Comparison of ENCODE assay signal across 1 cellular context in the genomic region with DNA sequence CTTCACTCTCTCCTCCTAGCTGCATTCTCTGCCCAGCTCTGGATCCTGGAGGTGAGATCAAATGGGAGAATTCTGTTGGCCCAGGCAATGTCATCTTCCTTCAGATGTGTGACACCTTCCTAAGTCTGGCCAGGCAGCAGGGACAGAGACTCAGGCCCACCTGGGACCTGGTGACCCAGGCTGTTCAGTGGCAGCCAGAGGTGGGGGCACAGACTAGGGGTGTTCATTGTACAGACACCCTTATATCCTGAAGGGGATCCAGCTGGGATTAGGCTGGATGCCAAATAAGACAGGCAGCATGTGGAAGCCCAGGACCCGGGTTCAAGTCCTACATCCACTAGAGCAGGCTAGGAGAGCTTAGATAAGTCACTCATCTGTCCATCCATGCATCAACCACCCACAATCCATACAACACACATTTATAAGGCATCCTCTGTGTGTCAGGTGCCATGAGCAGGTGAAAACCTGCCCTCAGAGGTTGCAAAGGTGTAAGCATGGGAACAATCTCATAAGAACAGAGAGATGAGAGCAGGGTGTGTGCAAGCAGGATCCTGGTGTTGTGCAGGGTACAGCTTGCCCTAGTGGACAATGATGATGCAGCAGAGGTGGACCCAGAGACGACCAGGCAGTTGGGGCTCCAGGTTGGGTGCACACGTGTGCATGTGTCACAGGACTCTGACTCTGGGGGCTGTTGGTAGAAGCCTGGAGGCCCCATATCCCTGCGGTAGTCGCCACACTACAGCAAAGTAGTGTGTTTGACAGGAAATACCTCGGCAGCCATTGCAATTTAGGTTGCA.
TF ChIP-seq lines count a peak whose summit lies in the region.

No MANE protein-coding gene starts in this region.

TF ChIP-seq in WTC11, 78 proteins besides CTCF, POLR2A, EP300 and RAD21 (continued from another document):
- TF ChIP-seq, protein P1, sequence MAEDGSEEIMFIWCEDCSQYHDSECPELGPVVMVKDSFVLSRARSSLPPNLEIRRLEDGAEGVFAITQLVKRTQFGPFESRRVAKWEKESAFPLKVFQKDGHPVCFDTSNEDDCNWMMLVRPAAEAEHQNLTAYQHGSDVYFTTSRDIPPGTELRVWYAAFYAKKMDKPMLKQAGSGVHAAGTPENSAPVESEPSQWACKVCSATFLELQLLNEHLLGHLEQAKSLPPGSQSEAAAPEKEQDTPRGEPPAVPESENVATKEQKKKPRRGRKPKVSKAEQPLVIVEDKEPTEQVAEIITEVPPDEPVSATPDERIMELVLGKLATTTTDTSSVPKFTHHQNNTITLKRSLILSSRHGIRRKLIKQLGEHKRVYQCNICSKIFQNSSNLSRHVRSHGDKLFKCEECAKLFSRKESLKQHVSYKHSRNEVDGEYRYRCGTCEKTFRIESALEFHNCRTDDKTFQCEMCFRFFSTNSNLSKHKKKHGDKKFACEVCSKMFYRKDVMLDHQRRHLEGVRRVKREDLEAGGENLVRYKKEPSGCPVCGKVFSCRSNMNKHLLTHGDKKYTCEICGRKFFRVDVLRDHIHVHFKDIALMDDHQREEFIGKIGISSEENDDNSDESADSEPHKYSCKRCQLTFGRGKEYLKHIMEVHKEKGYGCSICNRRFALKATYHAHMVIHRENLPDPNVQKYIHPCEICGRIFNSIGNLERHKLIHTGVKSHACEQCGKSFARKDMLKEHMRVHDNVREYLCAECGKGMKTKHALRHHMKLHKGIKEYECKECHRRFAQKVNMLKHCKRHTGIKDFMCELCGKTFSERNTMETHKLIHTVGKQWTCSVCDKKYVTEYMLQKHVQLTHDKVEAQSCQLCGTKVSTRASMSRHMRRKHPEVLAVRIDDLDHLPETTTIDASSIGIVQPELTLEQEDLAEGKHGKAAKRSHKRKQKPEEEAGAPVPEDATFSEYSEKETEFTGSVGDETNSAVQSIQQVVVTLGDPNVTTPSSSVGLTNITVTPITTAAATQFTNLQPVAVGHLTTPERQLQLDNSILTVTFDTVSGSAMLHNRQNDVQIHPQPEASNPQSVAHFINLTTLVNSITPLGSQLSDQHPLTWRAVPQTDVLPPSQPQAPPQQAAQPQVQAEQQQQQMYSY (CRISPR knock-in tag; IDR thresholded peaks at IDR 0.05): no peak
- TF ChIP-seq NR2C2 (CRISPR knock-in tag; IDR thresholded peaks at IDR 0.05) (no peak), E2F5 (CRISPR knock-in tag; IDR thresholded peaks at IDR 0.05) (no peak), USF1 (CRISPR knock-in tag; IDR thresholded peaks at IDR 0.05) (no peak), ZNF317 (CRISPR knock-in tag; IDR thresholded peaks at IDR 0.05; ENCODE audit: borderline replicate concordance, low read depth) (no peak), ZNF396 (CRISPR knock-in tag; IDR thresholded peaks at IDR 0.05; ENCODE audit: borderline replicate concordance) (no peak), ZNF121 (CRISPR knock-in tag; IDR thresholded peaks at IDR 0.05) (no peak), ZNF281 (CRISPR knock-in tag; IDR thresholded peaks at IDR 0.05) (no peak), TEAD1 (CRISPR knock-in tag; IDR thresholded peaks at IDR 0.05) (no peak), CDX4 (CRISPR knock-in tag; IDR thresholded peaks at IDR 0.05; ENCODE audit: borderline replicate concordance) (no peak)
- TF ChIP-seq, protein P2, sequence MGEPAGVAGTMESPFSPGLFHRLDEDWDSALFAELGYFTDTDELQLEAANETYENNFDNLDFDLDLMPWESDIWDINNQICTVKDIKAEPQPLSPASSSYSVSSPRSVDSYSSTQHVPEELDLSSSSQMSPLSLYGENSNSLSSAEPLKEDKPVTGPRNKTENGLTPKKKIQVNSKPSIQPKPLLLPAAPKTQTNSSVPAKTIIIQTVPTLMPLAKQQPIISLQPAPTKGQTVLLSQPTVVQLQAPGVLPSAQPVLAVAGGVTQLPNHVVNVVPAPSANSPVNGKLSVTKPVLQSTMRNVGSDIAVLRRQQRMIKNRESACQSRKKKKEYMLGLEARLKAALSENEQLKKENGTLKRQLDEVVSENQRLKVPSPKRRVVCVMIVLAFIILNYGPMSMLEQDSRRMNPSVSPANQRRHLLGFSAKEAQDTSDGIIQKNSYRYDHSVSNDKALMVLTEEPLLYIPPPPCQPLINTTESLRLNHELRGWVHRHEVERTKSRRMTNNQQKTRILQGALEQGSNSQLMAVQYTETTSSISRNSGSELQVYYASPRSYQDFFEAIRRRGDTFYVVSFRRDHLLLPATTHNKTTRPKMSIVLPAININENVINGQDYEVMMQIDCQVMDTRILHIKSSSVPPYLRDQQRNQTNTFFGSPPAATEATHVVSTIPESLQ (CRISPR knock-in tag; IDR thresholded peaks at IDR 0.05): no peak
- TF ChIP-seq, protein P3, sequence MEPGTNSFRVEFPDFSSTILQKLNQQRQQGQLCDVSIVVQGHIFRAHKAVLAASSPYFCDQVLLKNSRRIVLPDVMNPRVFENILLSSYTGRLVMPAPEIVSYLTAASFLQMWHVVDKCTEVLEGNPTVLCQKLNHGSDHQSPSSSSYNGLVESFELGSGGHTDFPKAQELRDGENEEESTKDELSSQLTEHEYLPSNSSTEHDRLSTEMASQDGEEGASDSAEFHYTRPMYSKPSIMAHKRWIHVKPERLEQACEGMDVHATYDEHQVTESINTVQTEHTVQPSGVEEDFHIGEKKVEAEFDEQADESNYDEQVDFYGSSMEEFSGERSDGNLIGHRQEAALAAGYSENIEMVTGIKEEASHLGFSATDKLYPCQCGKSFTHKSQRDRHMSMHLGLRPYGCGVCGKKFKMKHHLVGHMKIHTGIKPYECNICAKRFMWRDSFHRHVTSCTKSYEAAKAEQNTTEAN (CRISPR knock-in tag; IDR thresholded peaks at IDR 0.05): no peak
- TF ChIP-seq, protein P4, sequence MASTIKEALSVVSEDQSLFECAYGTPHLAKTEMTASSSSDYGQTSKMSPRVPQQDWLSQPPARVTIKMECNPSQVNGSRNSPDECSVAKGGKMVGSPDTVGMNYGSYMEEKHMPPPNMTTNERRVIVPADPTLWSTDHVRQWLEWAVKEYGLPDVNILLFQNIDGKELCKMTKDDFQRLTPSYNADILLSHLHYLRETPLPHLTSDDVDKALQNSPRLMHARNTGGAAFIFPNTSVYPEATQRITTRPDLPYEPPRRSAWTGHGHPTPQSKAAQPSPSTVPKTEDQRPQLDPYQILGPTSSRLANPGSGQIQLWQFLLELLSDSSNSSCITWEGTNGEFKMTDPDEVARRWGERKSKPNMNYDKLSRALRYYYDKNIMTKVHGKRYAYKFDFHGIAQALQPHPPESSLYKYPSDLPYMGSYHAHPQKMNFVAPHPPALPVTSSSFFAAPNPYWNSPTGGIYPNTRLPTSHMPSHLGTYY (CRISPR knock-in tag; IDR thresholded peaks at IDR 0.05): no peak
